ENCODE assay signal across 1 cellular context in genomic region chr1:94259635-94260289, GRCh38.
TF ChIP-seq lines count a peak whose summit lies in the region.

No MANE protein-coding gene starts in this region.

TF ChIP-seq in SK-N-SH treated with all-trans-retinoic acid at 6 μM for 48 hours, 23 proteins besides CTCF, POLR2A, EP300 and RAD21 (continued from another document):
- TF ChIP-seq PATZ1 (CRISPR knock-in tag; IDR thresholded peaks at IDR 0.05; ENCODE audit: borderline replicate concordance) (no peak), POU6F1 (CRISPR knock-in tag; IDR thresholded peaks at IDR 0.05; ENCODE audit: borderline replicate concordance, low read depth) (no peak), SNAI2 (CRISPR knock-in tag; IDR thresholded peaks at IDR 0.05) (no peak), ZC3H10 (CRISPR knock-in tag; IDR thresholded peaks at IDR 0.05) (no peak), CSRNP3 (CRISPR knock-in tag; IDR thresholded peaks at IDR 0.05) (no peak), CREB5 (CRISPR knock-in tag; IDR thresholded peaks at IDR 0.05; ENCODE audit: low read depth) (no peak), ARNTL (CRISPR knock-in tag; IDR thresholded peaks at IDR 0.05; ENCODE audit: borderline replicate concordance, low read depth) (no peak)
